In genomic region chr15:50816191-50816590, GRCh38 we compare ENCODE assay signal across 20 cellular contexts. TPM values are rescaled to one million over a fixed set of nuclear protein-coding genes. Genes with fewer than 3 reads are reported as not detected.
DNase-seq lines count a peak whose midpoint lies in the region; ATAC-seq and TF ChIP-seq lines count a peak whose summit lies in the region.
"Had no signal": no experiment of that assay in that cellular context is flagged by ENCODE, and none has a peak within 500 bp of the region (broad histone marks: within the 10 kb centered on the region; RNA-seq: fewer than 3 reads in every experiment).

No MANE protein-coding gene starts in this region.

- no TSS peak for BruUV-seq in PC-9 (replicated peaks; lab: Mats Ljungman, UMichigan)

- H3K4me3 ChIP-seq in PC-9, result no peak overlapping the region
- H3K4me3 ChIP-seq: thyroid gland had no signal

- CTCF ChIA-PET in PC-9 (lab: Charles Lee), result interaction anchor here (0.6 kb wide), 1 partner anchor 12 kb away, joined by 4 read pairs; no protein-coding TSS in a partner anchor

- no peaks in the 10 kb centered on the region for H3K36me3 ChIP-seq in PC-9 (ENCODE audit: low read depth)
- H3K36me3 ChIP-seq: thyroid gland had no signal

- POLR2A ChIA-PET in PC-9 (lab: Charles Lee; ENCODE audit: unreplicated experiment), result interaction anchor here (0.6 kb wide), 1 partner anchor 131 kb away, joined by 7 read pairs; no protein-coding TSS in a partner anchor

- no peaks in the 10 kb centered on the region for H3K79me2 ChIP-seq in PC-9 (ENCODE audit: low read depth)

- no peaks in the 10 kb centered on the region for H3K9me3 ChIP-seq in PC-9 (ENCODE audit: insufficient read depth, low read depth)
- H3K9me3 ChIP-seq: thyroid gland had no signal

- intact Hi-C loops in PC-9 (cut with micrococcal nuclease; ENCODE audit: unreplicated experiment), result loop anchor here (1.0 to 5.0 kb wide), 2 partner anchors 38 to 49 kb away; partner anchors contain the start of gene SPPL2A

- H2AFZ ChIP-seq in PC-9, result no peak overlapping the region

- no peak for TF ChIP-seq CTCF in PC-9 (conservative IDR thresholded peaks at IDR 0.05)

- no peak for ATAC-seq in activated CD4-positive, CD25-positive, alpha-beta regulatory T cell treated with anti-CD3 and anti-CD28 coated beads, Interleukin-2, amount 50 U/mL, for 24 hours
- no peak for ATAC-seq in HG02852 (IDR thresholded peaks at IDR 0.05; ENCODE audit: unreplicated experiment)
- ATAC-seq: activated T-cell treated with anti-CD3 and anti-CD28 coated beads, Interleukin-2, amount 50 U/mL, for 72 hours had no signal

- no peaks in the 10 kb centered on the region for H4K20me1 ChIP-seq in PC-9 (ENCODE audit: insufficient read depth)

- H3K4me2 ChIP-seq in PC-9, result peak overlapping the region; percentile 44
- H3K4me2 ChIP-seq: KMS-11 had no signal

- no peaks in the 10 kb centered on the region for H3K27me3 ChIP-seq in PC-9 (ENCODE audit: insufficient read depth, low read depth)
- H3K27me3 ChIP-seq: thyroid gland had no signal

- H3K9me2 ChIP-seq in PC-9 (ENCODE audit: insufficient read depth), result no peaks in the 10 kb centered on the region

- H3F3A ChIP-seq in PC-9 (ENCODE audit: insufficient read depth, low read depth), result 0 out of 2 replicates have a peak, but pooled peaks cover 6% of the 10 kb centered on the region

- peaks cover 28% of the 10 kb centered on the region for H3K4me1 ChIP-seq in PC-9 (replicated peaks; ENCODE audit: insufficient read depth)
- H3K4me1 ChIP-seq: thyroid gland had no signal

- no peak overlapping the region for H3K27ac ChIP-seq in PC-9
- H3K27ac ChIP-seq in epithelial cell of prostate, result no peak overlapping the region
- H3K27ac ChIP-seq: KMS-11, thyroid gland had no signal

- DNase-seq in NCI-H2196 (lab: John Stamatoyannopoulos, UW; ENCODE audit: unreplicated experiment) (peak; percentile 16), NCI-H2196 treated with DMSO at 0.1 percent for 48 hours (lab: John Stamatoyannopoulos, UW; ENCODE audit: unreplicated experiment) (no peak), PC-9 (peak; percentile 76 to 81), epithelial cell of prostate (ENCODE audit: low read depth, low spot score) (peak; percentile 43), renal cortical epithelial cell (ENCODE audit: low read depth) (peak; percentile 80), cerebellum (ENCODE audit: low spot score) (no peak)
- DNase-seq: activated CD4-positive, alpha-beta T cell treated with anti-CD3 and anti-CD28 coated beads, Interleukin-2, amount 50 U/mL, for 4 hours; activated T-cell treated with anti-CD3 and anti-CD28 coated beads, Interleukin-2, amount 50 U/mL, for 72 hours; CD4-positive, alpha-beta T cell; naive B cell; NCI-H1694 treated with DMSO at 0.1 percent for 48 hours; NCI-H82; retina; SHP77; stimulated activated CD4-positive, alpha-beta T cell treated with anti-CD3 and anti-CD28 coated beads, Interleukin-1b, Interleukin-23, amount 100 ng/mL, for 48 hours; T-helper 9 cell; thyroid gland had no signal

RNA-seq across cellular contexts. Expression of gene SPPL2A, which starts 50.7 kb away (rescaled TPM):
- total RNA-seq in PC-9 (2021) (70.6 and 75.4 TPM in 2 replicates), renal cortical epithelial cell (142 and 171 TPM in 2 replicates), cerebellum (34.8 TPM)

Comparison
In these comparisons a context has a peak if more than half of its experiments do, and no peak if none do; other contexts are left out.
1. DNase-seq: peak in NCI-H2196 (single experiment), PC-9 (2 of 2), epithelial cell of prostate (single experiment) and renal cortical epithelial cell (single experiment); none in NCI-H2196 treated with DMSO at 0.1 percent for 48 hours (single experiment) and cerebellum (single experiment).